ENCODE assay signal across 23 cellular contexts in the genomic region with DNA sequence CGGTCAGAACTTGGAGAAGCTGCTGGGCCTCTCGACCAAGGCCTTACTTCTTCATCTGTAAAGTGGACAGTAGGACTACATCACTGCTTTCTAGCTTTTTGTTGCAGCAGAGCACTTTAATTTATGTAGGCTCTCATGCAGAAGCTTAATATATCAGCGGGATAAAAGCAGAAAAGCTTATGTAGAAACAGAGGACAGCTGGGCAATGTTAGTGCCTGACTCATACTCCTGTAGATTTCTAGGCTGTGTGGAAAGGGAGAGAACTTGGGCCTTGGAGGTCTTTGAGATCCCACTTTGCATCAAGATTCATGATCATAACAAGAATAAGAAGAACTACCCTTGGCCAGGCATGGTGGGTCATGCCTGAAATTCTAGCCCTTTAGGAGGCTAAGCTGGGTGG.
DNase-seq lines count a peak whose midpoint lies in the region; ATAC-seq and TF ChIP-seq lines count a peak whose summit lies in the region.
"Had no signal": no experiment of that assay in that cellular context is flagged by ENCODE, and none has a peak within 500 bp of the region (broad histone marks: within the 10 kb centered on the region; RNA-seq: fewer than 3 reads in every experiment).

No MANE protein-coding gene starts in this region.

- no peak overlapping the region for H2AFZ ChIP-seq in mammary epithelial cell (ENCODE audit: low read depth, low read length)

- no peaks in the 10 kb centered on the region for H3K9me3 Mint-ChIP-seq in effector memory CD8-positive, alpha-beta T cell
- H3K9me3 Mint-ChIP-seq: activated naive CD8-positive, alpha-beta T cell treated with anti-CD3 and anti-CD28 coated beads, Interleukin-2, amount 50 U/mL, for 24 hours; CD8-positive, alpha-beta T cell; natural killer cell treated with Interleukin-12 subunit alpha and Interleukin-12 subunit beta and Interleukin-15 and Interleukin-18, amount 100 ng/mL, for 72 hours had no signal

- WGBS in mammary epithelial cell (ENCODE audit: low coverage, missing lambda C conversion rate), result 77% methylated on average over 3 of the region's 3 CpGs
- 58 to 71% methylated on average over 1 to 3 of the region's 3 CpGs for WGBS in gastroesophageal sphincter (ENCODE audit: low coverage in 1 of 2), 2 donors

- no peaks in the 10 kb centered on the region for H3K36me3 ChIP-seq in mammary epithelial cell (ENCODE audit: insufficient read depth, low read length)
- peaks cover 0 to 32% of the 10 kb centered on the region in 2 donors for H3K36me3 ChIP-seq in gastroesophageal sphincter
- peaks cover 0 to 6% (median 4%) of the 10 kb centered on the region in 3 donors for H3K36me3 ChIP-seq in skeletal muscle tissue (ENCODE audit: control insufficient read depth in 3 of 3, insufficient read depth in 3 of 3, low read length in 3 of 3)
- H3K36me3 ChIP-seq: ovary had no signal

- dilution Hi-C loops in mammary epithelial cell (cut with HindIII; ENCODE audit: low sequenced_read_pairs), result loop anchor here (5.0 kb wide), 1 partner anchor 51 kb away; no protein-coding TSS in a partner anchor

- DNase-seq in MV-4-11 (lab: John Stamatoyannopoulos, UW) (peak; percentile 16), mammary epithelial cell (no peak), superior temporal gyrus (ENCODE audit: extremely low spot score) (no peak), NCI-H1105 (lab: John Stamatoyannopoulos, UW) (no peak)
- no peak for DNase-seq in effector memory CD8-positive, alpha-beta T cell
- DNase-seq: activated CD4-positive, alpha-beta T cell treated with anti-CD3 and anti-CD28 coated beads, Interleukin-2, amount 50 U/mL, for 4 hours; activated effector memory CD4-positive, alpha-beta T cell treated with Interleukin-2 at 50 U/mL for 16 hours; activated naive CD8-positive, alpha-beta T cell treated with anti-CD3 and anti-CD28 coated beads, Interleukin-2, amount 50 U/mL, for 24 hours; CD8-positive, alpha-beta T cell; DMS53; GDM1; NCI-H187; NCI-H226; NCI-H748 treated with DMSO at 0.1 percent for 48 hours; ovary; RPMI8226 had no signal

- TF ChIP-seq CTCF in mammary epithelial cell (conservative IDR thresholded peaks at IDR 0.05 in 1 of 2, IDR thresholded peaks at IDR 0.05 in 1 of 2; ENCODE audit: extremely low read depth in 1 of 2, insufficient read depth in 1 of 2, low read depth in 1 of 2, low read length in 2 of 2) (no peak), gastroesophageal sphincter (IDR thresholded peaks at IDR 0.05) (no peak)

- ATAC-seq in gastroesophageal sphincter (no peak), GM19455 (IDR thresholded peaks at IDR 0.05; ENCODE audit: unreplicated experiment) (no peak)
- no peak for ATAC-seq in effector memory CD8-positive, alpha-beta T cell (replicated peaks)
- ATAC-seq: activated naive CD8-positive, alpha-beta T cell treated with anti-CD3 and anti-CD28 coated beads, Interleukin-2, amount 50 U/mL, for 24 hours; CD8-positive, alpha-beta T cell; HCT116; natural killer cell treated with Interleukin-12 subunit alpha and Interleukin-12 subunit beta and Interleukin-15 and Interleukin-18, amount 100 ng/mL, for 72 hours had no signal

- no TSS peak for BruUV-seq in mammary epithelial cell (replicated peaks; lab: Mats Ljungman, UMichigan)

- CTCF ChIA-PET in mammary epithelial cell (lab: Charles Lee; ENCODE audit: low non-redundant PET), result no interaction called here

- H3K9ac ChIP-seq in mammary epithelial cell (ENCODE audit: insufficient read depth, low read length) (no peak overlapping the region), skeletal muscle tissue (ENCODE audit: low read depth in 1 of 3, low read length in 3 of 3) (no peak overlapping the region)
- H3K9ac ChIP-seq: KMS-11 had no signal

- peak overlapping the region; percentile 80 for H3K27ac ChIP-seq in mammary epithelial cell (ENCODE audit: insufficient read depth, low read depth, low read length)
- H3K27ac ChIP-seq in gastroesophageal sphincter, result peak overlapping the region; percentile 60 to 96 (median 88)
- H3K27ac ChIP-seq in skeletal muscle tissue (ENCODE audit: low read depth, low read length), result peak overlapping the region; percentile 48
- H3K27ac ChIP-seq: KMS-11 had no signal

- no peaks in the 10 kb centered on the region for H3K27me3 ChIP-seq in mammary epithelial cell (ENCODE audit: insufficient read depth, low read length)
- H3K27me3 ChIP-seq in gastroesophageal sphincter, result no peaks in the 10 kb centered on the region
- H3K27me3 ChIP-seq in skeletal muscle tissue (ENCODE audit: control insufficient read depth in 3 of 3, insufficient read depth in 3 of 3, low read length in 3 of 3), result no peaks in the 10 kb centered on the region
- H3K27me3 ChIP-seq: ovary, suprapubic skin had no signal

- peak overlapping the region in 1 of 2 donors; percentile 6 for H3K27ac Mint-ChIP-seq in effector memory CD8-positive, alpha-beta T cell
- H3K27ac Mint-ChIP-seq: activated naive CD8-positive, alpha-beta T cell treated with anti-CD3 and anti-CD28 coated beads, Interleukin-2, amount 50 U/mL, for 24 hours; CD8-positive, alpha-beta T cell had no signal

- in situ Hi-C loops in mammary epithelial cell (cut with MboI; ENCODE audit: low sequenced_read_pairs in 2 of 2), result no loop called here

- no peak for TF ChIP-seq EP300 in gastroesophageal sphincter (IDR thresholded peaks at IDR 0.05)

- intact Hi-C loops in mammary epithelial cell (cut with micrococcal nuclease), result no loop called here

- H3K4me3 Mint-ChIP-seq in effector memory CD8-positive, alpha-beta T cell, result no peak overlapping the region
- H3K4me3 Mint-ChIP-seq: activated naive CD8-positive, alpha-beta T cell treated with anti-CD3 and anti-CD28 coated beads, Interleukin-2, amount 50 U/mL, for 24 hours; CD8-positive, alpha-beta T cell; natural killer cell treated with Interleukin-12 subunit alpha and Interleukin-12 subunit beta and Interleukin-15 and Interleukin-18, amount 100 ng/mL, for 72 hours had no signal

- H3K4me3 ChIP-seq in mammary epithelial cell (replicated peaks in 1 of 3; ENCODE audit: insufficient read depth in 1 of 3, low read depth in 2 of 3, low read length in 3 of 3) (no peak overlapping the region), gastroesophageal sphincter (no peak overlapping the region), skeletal muscle tissue (ENCODE audit: low read length in 3 of 3) (no peak overlapping the region)
- H3K4me3 ChIP-seq: ovary, suprapubic skin had no signal

- H4K20me1 ChIP-seq in mammary epithelial cell (ENCODE audit: insufficient read depth, low read length), result no peaks in the 10 kb centered on the region

- H3K27me3 Mint-ChIP-seq in effector memory CD8-positive, alpha-beta T cell, result no peaks in the 10 kb centered on the region
- H3K27me3 Mint-ChIP-seq: activated naive CD8-positive, alpha-beta T cell treated with anti-CD3 and anti-CD28 coated beads, Interleukin-2, amount 50 U/mL, for 24 hours; natural killer cell treated with Interleukin-12 subunit alpha and Interleukin-12 subunit beta and Interleukin-15 and Interleukin-18, amount 100 ng/mL, for 72 hours had no signal

- H3K79me2 ChIP-seq in mammary epithelial cell (ENCODE audit: insufficient read depth, low read length), result peaks cover 35% of the 10 kb centered on the region

- peak overlapping the region; percentile 76 for H3K4me2 ChIP-seq in mammary epithelial cell (ENCODE audit: insufficient read depth, low read depth, low read length)
- H3K4me2 ChIP-seq: KMS-11 had no signal

- H3K9me3 ChIP-seq in mammary epithelial cell (replicated peaks; ENCODE audit: insufficient read depth, low read length) (no peaks in the 10 kb centered on the region), gastroesophageal sphincter (no peaks in the 10 kb centered on the region), skeletal muscle tissue (ENCODE audit: control insufficient read depth in 3 of 3, low read length in 3 of 3) (no peaks in the 10 kb centered on the region)
- H3K9me3 ChIP-seq: ovary, suprapubic skin had no signal

- peaks cover 57% of the 10 kb centered on the region for H3K4me1 ChIP-seq in mammary epithelial cell (ENCODE audit: insufficient read depth, low read length)
- H3K4me1 ChIP-seq in gastroesophageal sphincter, result peaks cover 29 to 99% (median 42%) of the 10 kb centered on the region in 3 donors
- peaks cover 31 to 56% (median 38%) of the 10 kb centered on the region in 3 donors for H3K4me1 ChIP-seq in skeletal muscle tissue (ENCODE audit: control insufficient read depth in 3 of 3, insufficient read depth in 3 of 3, low read length in 3 of 3)

- TF ChIP-seq POLR2A in gastroesophageal sphincter (IDR thresholded peaks at IDR 0.05), result no peak

- peaks cover 3% of the 10 kb centered on the region for H3K36me3 Mint-ChIP-seq in effector memory CD8-positive, alpha-beta T cell (ENCODE audit: insufficient read depth)
- H3K36me3 Mint-ChIP-seq: natural killer cell treated with Interleukin-12 subunit alpha and Interleukin-12 subunit beta and Interleukin-15 and Interleukin-18, amount 100 ng/mL, for 72 hours had no signal

- peaks cover 9 to 23% of the 10 kb centered on the region in 2 donors for H3K4me1 Mint-ChIP-seq in effector memory CD8-positive, alpha-beta T cell (ENCODE audit: low read depth in 2 of 2)
- H3K4me1 Mint-ChIP-seq: activated naive CD8-positive, alpha-beta T cell treated with anti-CD3 and anti-CD28 coated beads, Interleukin-2, amount 50 U/mL, for 24 hours had no signal
